9 cellular contexts compared by ENCODE assay signal in the genomic region with DNA sequence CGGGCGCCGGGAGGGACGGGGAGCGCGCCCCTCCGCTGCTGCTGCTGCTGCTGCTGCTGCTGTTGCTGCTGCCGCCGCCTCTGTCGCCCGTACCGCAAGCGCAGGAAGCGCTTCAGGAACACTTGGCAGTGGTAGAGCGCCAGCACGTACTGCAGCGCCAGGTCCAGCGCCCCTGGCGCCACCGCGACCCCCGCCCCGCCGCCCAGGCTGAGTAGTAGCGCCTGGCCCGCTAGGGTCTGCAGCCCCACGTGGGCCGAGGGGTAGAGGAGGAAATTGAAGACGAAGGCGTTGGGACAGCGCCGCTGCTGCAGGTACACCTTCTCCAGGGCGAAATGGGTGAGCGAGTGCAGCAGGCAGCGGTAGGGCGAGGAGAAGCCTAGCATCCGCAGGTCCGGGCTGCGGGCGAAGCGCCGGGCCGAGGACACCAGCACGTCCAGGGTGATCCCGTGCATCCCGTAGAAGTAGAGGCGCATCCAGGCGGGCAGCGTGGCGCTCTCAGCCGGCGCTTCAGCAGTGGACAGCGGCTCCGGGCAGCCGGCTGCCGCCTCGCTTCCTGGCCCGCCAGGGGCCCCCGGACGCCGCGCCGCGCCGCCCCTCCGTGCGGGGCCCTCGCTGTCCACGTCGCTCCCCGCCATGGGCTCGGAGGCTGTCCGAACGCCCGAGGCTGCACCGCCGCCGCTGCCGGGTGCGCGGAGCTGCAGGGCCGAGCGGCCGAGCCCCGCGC. TPM values are rescaled to one million over a fixed set of nuclear protein-coding genes. Genes with fewer than 3 reads are reported as not detected.
DNase-seq lines count a peak whose midpoint lies in the region; ATAC-seq and TF ChIP-seq lines count a peak whose summit lies in the region.
"Had no signal": no experiment of that assay in that cellular context is flagged by ENCODE, and none has a peak within 500 bp of the region (broad histone marks: within the 10 kb centered on the region; RNA-seq: fewer than 3 reads in every experiment).

A gene (minus strand): TSS at position 699 of the 724 bp plus-strand sequence. CDS start 64 bp downstream, at position 635.

- H3K23ac ChIP-seq in mesendoderm (ENCODE audit: low read length) = peak within 1 kb of the TSS; percentile 70

- H3K79me2 ChIP-seq in mesendoderm (ENCODE audit: control insufficient read depth, insufficient read depth, low read length) = no peaks in the 10 kb centered on the region

- peak; percentile 47 for ATAC-seq in HG03066 (IDR thresholded peaks at IDR 0.05; ENCODE audit: low read depth, unreplicated experiment)

- H3K18ac ChIP-seq in mesendoderm (ENCODE audit: low read length) = no peak within 1 kb of the TSS

- peak within 1 kb of the TSS; percentile 74 for H3K4me2 ChIP-seq in mesendoderm (ENCODE audit: low read length)

- H2BK15ac ChIP-seq in mesendoderm (replicated peaks; ENCODE audit: low read depth) = no peak within 1 kb of the TSS

- peaks cover 32% of the 10 kb centered on the region for H3K27me3 Mint-ChIP-seq in endodermal cell (ENCODE audit: insufficient read depth)

- H3K79me1 ChIP-seq in mesendoderm (ENCODE audit: low read length) = no peaks in the 10 kb centered on the region

- H3K36me3 ChIP-seq in endodermal cell (ENCODE audit: control insufficient read depth, insufficient read depth, low read length) (no peaks in the 10 kb centered on the region), mesendoderm (ENCODE audit: control insufficient read depth, insufficient read depth, low read length) (no peaks in the 10 kb centered on the region), thyroid gland (no peaks in the 10 kb centered on the region)

- in situ Hi-C loops in SK-MEL-5 (cut with HindIII; ENCODE audit: low pct_unique_long_range_greater_than_20kb, low sequenced_read_pairs) = no loop called here

- H3K27ac Mint-ChIP-seq in endodermal cell = peak within 1 kb of the TSS; percentile 39

- no peak within 1 kb of the TSS for H2AK5ac ChIP-seq in mesendoderm (ENCODE audit: low read length)

- no peak for TF ChIP-seq POLR2A in thyroid gland (IDR thresholded peaks at IDR 0.05)

- H3K36me3 Mint-ChIP-seq in endodermal cell (ENCODE audit: low read depth) = no peaks in the 10 kb centered on the region

- 0% methylated on average over 15 to 86 of the region's 86 CpGs for WGBS in endodermal cell (ENCODE audit: insufficient coverage in 1 of 2, insufficient read length in 1 of 2), 2 experiments
- WGBS in mesendoderm (ENCODE audit: extremely low coverage, insufficient coverage, low lambda C conversion rate) = no CpG with 5 or more reads among the region's 86 CpGs
- 0 to 1% methylated on average over 11 to 18 of the region's 86 CpGs for WGBS in thyroid gland, 2 donors

- no peak within 1 kb of the TSS for H3K27ac ChIP-seq in endodermal cell (ENCODE audit: low read depth, low read length)
- peak within 1 kb of the TSS; percentile 25 for H3K27ac ChIP-seq in mesendoderm (ENCODE audit: low read depth, low read length)
- no peak within 1 kb of the TSS for H3K27ac ChIP-seq in thyroid gland

- no peak within 1 kb of the TSS for H2BK120ac ChIP-seq in mesendoderm (ENCODE audit: low read depth, low read length)

- H3K9me3 ChIP-seq in endodermal cell (ENCODE audit: control insufficient read depth, low read length) (no peaks in the 10 kb centered on the region), thyroid gland (no peaks in the 10 kb centered on the region)

- intact Hi-C loops in thyroid gland (cut with DNase I) = no loop called here

- peak within 1 kb of the TSS; percentile 84 for H3K4me3 ChIP-seq in endodermal cell (ENCODE audit: low read length)
- H3K4me3 ChIP-seq in mesendoderm (ENCODE audit: low read length) = peak within 1 kb of the TSS; percentile 61
- peak within 1 kb of the TSS; percentile 12 to 26 (median 24) for H3K4me3 ChIP-seq in thyroid gland (replicated peaks in 1 of 3)

- TF ChIP-seq CTCF in endodermal cell (conservative IDR thresholded peaks at IDR 0.05) (peak; percentile 46), thyroid gland (IDR thresholded peaks at IDR 0.05) (no peak)

- H3K4ac ChIP-seq in mesendoderm (ENCODE audit: low read depth, low read length) = peak within 1 kb of the TSS; percentile 58

- no peak within 1 kb of the TSS for H2BK5ac ChIP-seq in mesendoderm (ENCODE audit: low read length)

- H3K4me1 Mint-ChIP-seq in endodermal cell = peaks cover 20% of the 10 kb centered on the region

- DNase-seq in GM04504 (ENCODE audit: low read depth) = peak; percentile 1
- DNase-seq in SK-MEL-5 (ENCODE audit: low read depth, low spot score) = peak; percentile 59
- peak; percentile 90 for DNase-seq in endodermal cell
- DNase-seq in mesendoderm = peak; percentile 86
- peak; percentile 43 to 46 for DNase-seq in thyroid gland
- DNase-seq in NCI-H128 (lab: John Stamatoyannopoulos, UW; ENCODE audit: unreplicated experiment) = no peak
- no peak for DNase-seq in RKO (ENCODE audit: low spot score)

- no peak within 1 kb of the TSS for H4K5ac ChIP-seq in mesendoderm (ENCODE audit: low read length)

- H3K56ac ChIP-seq in mesendoderm (ENCODE audit: low read length) = peak within 1 kb of the TSS; percentile 91

- H3K4me1 ChIP-seq in endodermal cell (ENCODE audit: control insufficient read depth, insufficient read depth, low read length) (no peaks in the 10 kb centered on the region), mesendoderm (ENCODE audit: control insufficient read depth, low read depth, low read length) (no peaks in the 10 kb centered on the region), thyroid gland (peaks cover 4 to 13% of the 10 kb centered on the region in 2 donors)

- no peaks in the 10 kb centered on the region for H3K9me3 Mint-ChIP-seq in endodermal cell

- peak within 1 kb of the TSS; percentile 69 for H3K4me3 Mint-ChIP-seq in endodermal cell

- H3K9ac ChIP-seq in endodermal cell (ENCODE audit: extremely low read depth, low read length, poor library complexity, severe bottlenecking) = no peak within 1 kb of the TSS
- peak within 1 kb of the TSS; percentile 76 for H3K9ac ChIP-seq in mesendoderm (ENCODE audit: low read length)

- H3K27me3 ChIP-seq in endodermal cell (ENCODE audit: control insufficient read depth, insufficient read depth, low read length, poor library complexity, severe bottlenecking) = peaks cover 27% of the 10 kb centered on the region
- no peaks in the 10 kb centered on the region for H3K27me3 ChIP-seq in mesendoderm (ENCODE audit: insufficient read depth, low read length, poor library complexity)
- no peaks in the 10 kb centered on the region for H3K27me3 ChIP-seq in thyroid gland

- H4K8ac ChIP-seq in mesendoderm (ENCODE audit: low read depth, low read length) = no peak within 1 kb of the TSS

RNA-seq across cellular contexts. Expression of the gene that starts here (rescaled TPM):
- 0.88 and 1.5 TPM in 2 replicates for total RNA-seq in SK-MEL-5 (2014; rRNA removed; shearing (Covaris generic))
- 0.54 and 1.9 TPM in 2 replicates for polyA plus RNA-seq in SK-MEL-5 (2015; cell fraction: cytosol; rRNA removed)
- polyA plus RNA-seq in SK-MEL-5 (2015; cell fraction: nucleus; rRNA removed) = 0.44 TPM in 1 of 2 replicates, not detected in the other
- total RNA-seq in endodermal cell = 1 to 10 TPM in 1 of 2 donors, under 1 TPM in 1; 0.31 to 1.5 TPM
- 0.43 TPM for polyA plus RNA-seq in endodermal cell (2013, experiment 1 of 2)
- 0.29 TPM for polyA plus RNA-seq in endodermal cell (2013, experiment 2 of 2)
- polyA plus RNA-seq in mesendoderm (2013, experiment 1 of 2) = 2.0 TPM
- polyA plus RNA-seq in mesendoderm (2013, experiment 2 of 2) = 2.4 TPM
- under 1 TPM in 2 of 4 donors, not detected in 2; 0.27 to 0.49 TPM for total RNA-seq in thyroid gland
- total RNA-seq: subcutaneous adipose tissue had no signal

Comparison
In these comparisons a context has a peak if more than half of its experiments do, and no peak if none do; other contexts are left out.
1. Peak in DNase-seq and H3K4me3 ChIP-seq in thyroid gland; RNA of the gene not detected or under 1 TPM.
2. DNase-seq: peak in GM04504 (single experiment), SK-MEL-5 (single experiment), endodermal cell (single experiment) and mesendoderm (single experiment); none in NCI-H128 (single experiment) and RKO (single experiment).
3. H3K4me3 ChIP-seq: peak in every context shown above with its lines; median percentile 84 in endodermal cell; 61 in mesendoderm; 24 in thyroid gland.